8 cellular contexts compared by ENCODE assay signal in genomic region chr9:110257097-110257955, GRCh38. TPM values are rescaled to one million over a fixed set of nuclear protein-coding genes. Genes with fewer than 3 reads are reported as not detected.
A peak's percentile ranks its signal among the peaks of the same experiment; 100 is the strongest.
DNase-seq lines count a peak whose midpoint lies in the region; ATAC-seq and TF ChIP-seq lines count a peak whose summit lies in the region.

No MANE protein-coding gene starts in this region.

- WGBS in lower leg skin, 2 donors: 13 to 17% methylated on average over 15 of the region's 15 CpGs

- TF ChIP-seq POLR2A in Peyer's patch (IDR thresholded peaks at IDR 0.05) (no peak), lower leg skin (IDR thresholded peaks at IDR 0.05) (no peak)

- peak overlapping the region; percentile 86 to 98 (median 92) for H3K27ac ChIP-seq in Peyer's patch
- peak overlapping the region; percentile 96 for H3K27ac ChIP-seq in colonic mucosa
- peak overlapping the region; percentile 63 for H3K27ac ChIP-seq in substantia nigra (ENCODE audit: low read depth, low read length, poor library complexity, severe bottlenecking)

- ATAC-seq in HG03521 (IDR thresholded peaks at IDR 0.05; ENCODE audit: unreplicated experiment): no peak

- peaks cover 0 to 25% (median 8%) of the 10 kb centered on the region in 4 donors for H3K4me1 ChIP-seq in Peyer's patch
- peaks cover 8% of the 10 kb centered on the region for H3K4me1 ChIP-seq in colonic mucosa

- H3K4me3 ChIP-seq in H7 (ENCODE audit: insufficient read depth, low read depth, low read length): peak overlapping the region; percentile 96
- peak overlapping the region; percentile 68 to 98 (median 80) for H3K4me3 ChIP-seq in Peyer's patch
- peak overlapping the region; percentile 92 for H3K4me3 ChIP-seq in colonic mucosa
- H3K4me3 ChIP-seq in lower leg skin (ENCODE audit: low read depth, poor library complexity, severe bottlenecking): peak overlapping the region; percentile 88

- DNase-seq in ELR (ENCODE audit: low read depth) (peak; percentile 36), H7 (peak; percentile 35), Peyer's patch (peak in 2 of 3 donors; percentile 51 to 57), colonic mucosa (peak; percentile 54), lower leg skin (ENCODE audit: low spot score in 2 of 2) (no peak), substantia nigra (lab: John Stamatoyannopoulos, UW) (peak in 17 of 49 donors; percentile 1 to 53 (median 9)), NCI-H2107 (lab: John Stamatoyannopoulos, UW) (no peak)

- H3K9me3 ChIP-seq in Peyer's patch: no peaks in the 10 kb centered on the region
- H3K9me3 ChIP-seq in colonic mucosa: no peaks in the 10 kb centered on the region

- H3K27me3 ChIP-seq in H7 (ENCODE audit: control insufficient read depth, insufficient read depth, low read length): no peaks in the 10 kb centered on the region
- H3K27me3 ChIP-seq in Peyer's patch: no peaks in the 10 kb centered on the region
- H3K27me3 ChIP-seq in colonic mucosa: no peaks in the 10 kb centered on the region

- peak overlapping the region; percentile 84 to 95 for H3K9ac ChIP-seq in colonic mucosa (ENCODE audit: low read depth in 2 of 2, low read length in 2 of 2)

- intact Hi-C loops in colonic mucosa (cut with DNase I) (no loop called here), lower leg skin (cut with DNase I; ENCODE audit: low total_unique reads) (loop anchor here (10.0 kb wide), 1 partner anchor 97 kb away; no protein-coding TSS in a partner anchor)

- no peak for TF ChIP-seq CTCF in Peyer's patch (IDR thresholded peaks at IDR 0.05)
- no peak for TF ChIP-seq CTCF in colonic mucosa (IDR thresholded peaks at IDR 0.05)
- no peak for TF ChIP-seq CTCF in lower leg skin (IDR thresholded peaks at IDR 0.05)

- H3K36me3 ChIP-seq in H7 (replicated peaks; ENCODE audit: control insufficient read depth, insufficient read depth, low read length): no peaks in the 10 kb centered on the region
- no peaks in the 10 kb centered on the region for H3K36me3 ChIP-seq in Peyer's patch
- H3K36me3 ChIP-seq in colonic mucosa: no peaks in the 10 kb centered on the region

RNA-seq across cellular contexts. Expression of gene TXN, which starts 1.0 kb away (rescaled TPM):
- 354 and 375 TPM in 2 replicates for total RNA-seq in H7 (2014; rRNA removed; shearing (Covaris generic))
- 100 to 1,000 TPM; 136 to 226 (median 178) TPM for total RNA-seq in Peyer's patch
- total RNA-seq in colonic mucosa: 100 to 1,000 TPM; 498 to 600 TPM
- total RNA-seq in lower leg skin: 100 to 1,000 TPM; 122 to 170 (median 130) TPM

RNA-seq across cellular contexts. Expression of gene C9orf152, which starts 49.4 kb away (rescaled TPM):
- 0.11 TPM in 1 of 2 replicates, not detected in the other for total RNA-seq in H7 (2014; rRNA removed; shearing (Covaris generic))
- 10 to 100 TPM in 2 of 4 donors, 1 to 10 TPM in 2; 9.2 to 12.8 (median 10.9) TPM for total RNA-seq in Peyer's patch
- total RNA-seq in colonic mucosa: 10 to 100 TPM; 72.6 to 80.1 TPM
- total RNA-seq in lower leg skin: 10 to 100 TPM in 2 of 4 donors, 1 to 10 TPM in 2; 4.1 to 15.7 (median 8.4) TPM

Comparison
In these comparisons a context has a peak if more than half of its experiments do, and no peak if none do; other contexts are left out.
1. DNase-seq: peak in ELR (single experiment), H7 (single experiment), Peyer's patch (2 of 3) and colonic mucosa (single experiment); none in lower leg skin (0 of 2) and NCI-H2107 (single experiment).
2. RNA of gene C9orf152, which starts 49.4 kb away (total RNA-seq): 72.6 to 80.1 TPM in colonic mucosa; 9.2 to 12.8 TPM in Peyer's patch, 4.1 to 15.7 TPM in lower leg skin and 0.11 TPM in H7; every median in the first group is over 4 times any median in the second.
3. Peak in every context shown above with its lines, with median percentiles within 50 percentile points of each other: H3K4me3 ChIP-seq and H3K27ac ChIP-seq.